In the genomic region with DNA sequence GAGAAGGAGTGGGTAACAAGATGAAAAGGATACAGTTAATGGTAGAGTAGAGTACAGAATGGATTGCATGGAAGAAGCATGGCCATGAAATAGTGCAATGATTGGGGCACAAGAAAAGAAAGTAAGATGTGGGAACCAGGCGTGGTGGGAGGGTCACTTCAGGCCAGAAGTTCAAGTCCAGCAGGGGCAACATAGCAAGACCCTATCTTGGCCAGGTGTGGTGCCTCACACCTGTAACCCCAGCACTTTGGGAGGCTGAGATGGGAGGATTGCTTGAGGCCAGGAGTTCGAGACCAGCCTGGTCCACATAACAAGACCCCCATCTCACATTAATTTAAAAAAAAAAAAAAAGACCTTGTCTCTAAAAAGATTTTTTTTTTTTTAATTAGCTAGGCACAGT, we compare ENCODE assay signal across 19 cellular contexts. TPM values are rescaled to one million over a fixed set of nuclear protein-coding genes. Genes with fewer than 3 reads are reported as not detected.
A peak's percentile ranks its signal among the peaks of the same experiment; 100 is the strongest.
DNase-seq lines count a peak whose midpoint lies in the region; ATAC-seq and TF ChIP-seq lines count a peak whose summit lies in the region.
"Had no signal": no experiment of that assay in that cellular context is flagged by ENCODE, and none has a peak within 500 bp of the region (broad histone marks: within the 10 kb centered on the region; RNA-seq: fewer than 3 reads in every experiment).

No MANE protein-coding gene starts in this region.

- H3K27ac ChIP-seq in body of pancreas (peak overlapping the region in 3 of 4 donors; percentile 88 to 94 (median 89)), lower lobe of right lung (peak overlapping the region; percentile 82), thoracic aorta (peak overlapping the region; percentile 5 to 99)

- no peak for TF ChIP-seq POLR2A in body of pancreas (IDR thresholded peaks at IDR 0.05)

- TF ChIP-seq CTCF in body of pancreas (IDR thresholded peaks at IDR 0.05) (no peak), lower lobe of right lung (IDR thresholded peaks at IDR 0.05) (no peak), thoracic aorta (IDR thresholded peaks at IDR 0.05) (no peak)

- H3K36me3 Mint-ChIP-seq in activated CD4-positive, alpha-beta T cell treated with anti-CD3 and anti-CD28 coated beads, Interleukin-2, amount 10 ng/mL, durations not matched to agents 24 days and 14 days (ENCODE audit: low read depth): no peaks in the 10 kb centered on the region

- peaks cover 41% of the 10 kb centered on the region for H3K27me3 Mint-ChIP-seq in activated CD4-positive, alpha-beta T cell treated with anti-CD3 and anti-CD28 coated beads, Interleukin-2, amount 10 ng/mL, durations not matched to agents 24 days and 14 days

- no peak overlapping the region for H3K4me3 ChIP-seq in body of pancreas
- no peak overlapping the region for H3K4me3 ChIP-seq in lower lobe of right lung
- no peak overlapping the region for H3K4me3 ChIP-seq in thoracic aorta
- H3K4me3 ChIP-seq: MG63 had no signal

- H3K4me3 Mint-ChIP-seq in activated CD4-positive, alpha-beta T cell treated with anti-CD3 and anti-CD28 coated beads, Interleukin-2, amount 10 ng/mL, durations not matched to agents 24 days and 14 days: no peak overlapping the region
- H3K4me3 Mint-ChIP-seq: HFFc6 had no signal

- 87 to 97% methylated on average over 2 of the region's 2 CpGs for WGBS in body of pancreas, 2 donors

- H3K27ac Mint-ChIP-seq in activated CD4-positive, alpha-beta T cell treated with anti-CD3 and anti-CD28 coated beads, Interleukin-2, amount 10 ng/mL, durations not matched to agents 24 days and 14 days: no peak overlapping the region
- H3K27ac Mint-ChIP-seq: HFFc6 had no signal

- DNase-seq in body of pancreas (no peak), lower lobe of right lung (no peak), thoracic aorta (ENCODE audit: low spot score) (no peak)
- no peak for DNase-seq in activated CD4-positive, alpha-beta T cell treated with anti-CD3 and anti-CD28 coated beads, Interleukin-2, amount 10 ng/mL, durations not matched to agents 24 days and 14 days
- DNase-seq: COR-L47, EL, HFFc6, Karpas-422, MG63, NCI-H1105, NCI-H1694 treated with DMSO at 0.1 percent for 48 hours, NCI-H2107, NCI-H2227 treated with DMSO at 0.1 percent for 48 hours, NCI-H526, SHP77 had no signal

- intact Hi-C loops in body of pancreas (cut with DNase I) (no loop called here), lower lobe of right lung (cut with DNase I) (no loop called here)
- intact Hi-C loops in activated CD4-positive, alpha-beta T cell treated with anti-CD3 and anti-CD28 coated beads, Interleukin-2, amount 10 ng/mL, durations not matched to agents 24 days and 14 days (cut with micrococcal nuclease): no loop called here

- ATAC-seq in body of pancreas: no peak
- ATAC-seq in lower lobe of right lung: no peak
- no peak for ATAC-seq in thoracic aorta (ENCODE audit: insufficient number of reproducible peaks, low FRiP score, low read depth)
- ATAC-seq in HG03460 (IDR thresholded peaks at IDR 0.05; ENCODE audit: unreplicated experiment): no peak
- no peak for ATAC-seq in HG02973 (IDR thresholded peaks at IDR 0.05; ENCODE audit: unreplicated experiment)
- ATAC-seq: SK-N-SH treated with all-trans-retinoic acid at 6 μM for 48 hours had no signal

- H3K36me3 ChIP-seq in body of pancreas (replicated peaks in 1 of 2; ENCODE audit: insufficient read depth in 1 of 2, low read depth in 2 of 2) (no peaks in the 10 kb centered on the region), lower lobe of right lung (no peaks in the 10 kb centered on the region), thoracic aorta (no peaks in the 10 kb centered on the region)
- H3K36me3 ChIP-seq: MG63 had no signal

- H3K9me3 ChIP-seq in body of pancreas: no peaks in the 10 kb centered on the region
- no peaks in the 10 kb centered on the region for H3K9me3 ChIP-seq in lower lobe of right lung
- no peaks in the 10 kb centered on the region for H3K9me3 ChIP-seq in thoracic aorta
- H3K9me3 ChIP-seq: MG63 had no signal

- no peaks in the 10 kb centered on the region for H3K27me3 ChIP-seq in body of pancreas
- peaks cover 7% of the 10 kb centered on the region for H3K27me3 ChIP-seq in lower lobe of right lung (ENCODE audit: low read depth)
- H3K27me3 ChIP-seq in thoracic aorta (replicated peaks; ENCODE audit: insufficient read depth): no peaks in the 10 kb centered on the region
- H3K27me3 ChIP-seq: MG63 had no signal

- H3K4me1 Mint-ChIP-seq in activated CD4-positive, alpha-beta T cell treated with anti-CD3 and anti-CD28 coated beads, Interleukin-2, amount 10 ng/mL, durations not matched to agents 24 days and 14 days: no peaks in the 10 kb centered on the region

- no peaks in the 10 kb centered on the region for H3K9me3 Mint-ChIP-seq in activated CD4-positive, alpha-beta T cell treated with anti-CD3 and anti-CD28 coated beads, Interleukin-2, amount 10 ng/mL, durations not matched to agents 24 days and 14 days
- H3K9me3 Mint-ChIP-seq: HFFc6 had no signal

- peaks cover 49% of the 10 kb centered on the region for H3K4me1 ChIP-seq in body of pancreas
- peaks cover 10% of the 10 kb centered on the region for H3K4me1 ChIP-seq in lower lobe of right lung
- H3K4me1 ChIP-seq in thoracic aorta (ENCODE audit: control insufficient read depth in 1 of 2, low read depth in 2 of 2): peaks cover 15 to 42% of the 10 kb centered on the region in 2 donors

RNA-seq across cellular contexts. Expression of a gene that starts 1.4 kb away (rescaled TPM):
- total RNA-seq in body of pancreas: 10 to 100 TPM in 1 of 2 donors, 1 to 10 TPM in 1; 4.6 to 14.8 TPM
- total RNA-seq in lower lobe of right lung: 14.6 TPM
- 1 to 10 TPM in 1 of 2 donors, under 1 TPM in 1; 0.99 to 4.7 TPM for total RNA-seq in thoracic aorta
- not detected in 2 replicates for total RNA-seq in activated CD4-positive, alpha-beta T cell treated with anti-CD3 and anti-CD28 coated beads, Interleukin-2, amount 10 ng/mL, durations not matched to agents 24 days and 14 days
- total RNA-seq: OCI-LY7 had no signal

RNA-seq across cellular contexts. Expression of a gene that starts 4.8 kb away (rescaled TPM):
- total RNA-seq in body of pancreas (not detected), lower lobe of right lung (6.4 TPM), thoracic aorta (1 to 10 TPM; 2.2 to 3.1 TPM)
- not detected in 2 replicates for total RNA-seq in activated CD4-positive, alpha-beta T cell treated with anti-CD3 and anti-CD28 coated beads, Interleukin-2, amount 10 ng/mL, durations not matched to agents 24 days and 14 days
- total RNA-seq: OCI-LY7 had no signal

RNA-seq across cellular contexts. Expression of a gene that starts 5.7 kb away (rescaled TPM):
- 10 to 100 TPM; 10.4 to 61.0 TPM for total RNA-seq in body of pancreas
- 72.5 TPM for total RNA-seq in lower lobe of right lung
- 100 to 1,000 TPM; 325 to 387 TPM for total RNA-seq in thoracic aorta
- total RNA-seq in activated CD4-positive, alpha-beta T cell treated with anti-CD3 and anti-CD28 coated beads, Interleukin-2, amount 10 ng/mL, durations not matched to agents 24 days and 14 days: not detected in 2 replicates
- total RNA-seq: OCI-LY7 had no signal

RNA-seq across cellular contexts. Expression of a gene that starts 19.8 kb away (rescaled TPM):
- total RNA-seq in body of pancreas (10 to 100 TPM; 14.0 to 23.4 TPM), lower lobe of right lung (13.2 TPM), thoracic aorta (10 to 100 TPM; 92.7 to 94.2 TPM)
- total RNA-seq in activated CD4-positive, alpha-beta T cell treated with anti-CD3 and anti-CD28 coated beads, Interleukin-2, amount 10 ng/mL, durations not matched to agents 24 days and 14 days: 22.2 and 23.3 TPM in 2 replicates

RNA-seq across cellular contexts. Expression of a gene that starts 38.0 kb away (rescaled TPM):
- total RNA-seq in body of pancreas (10 to 100 TPM in 1 of 2 donors, 1 to 10 TPM in 1; 7.8 to 31.6 TPM), lower lobe of right lung (16.3 TPM), thoracic aorta (1 to 10 TPM; 1.9 to 9.7 TPM)
- total RNA-seq in activated CD4-positive, alpha-beta T cell treated with anti-CD3 and anti-CD28 coated beads, Interleukin-2, amount 10 ng/mL, durations not matched to agents 24 days and 14 days: 22.6 and 25.5 TPM in 2 replicates
